Comparison of ENCODE assay signal across 25 cellular contexts in genomic region chr16:46843898-46844642, GRCh38. TPM values are rescaled to one million over a fixed set of nuclear protein-coding genes. Genes with fewer than 3 reads are reported as not detected.
DNase-seq lines count a peak whose midpoint lies in the region; ATAC-seq and TF ChIP-seq lines count a peak whose summit lies in the region.
"Had no signal": no experiment of that assay in that cellular context is flagged by ENCODE, and none has a peak within 500 bp of the region (broad histone marks: within the 10 kb centered on the region; RNA-seq: fewer than 3 reads in every experiment).

No MANE protein-coding gene starts in this region.

- H3K4me1 ChIP-seq in right atrium auricular region (no peaks in the 10 kb centered on the region), mucosa of descending colon (ENCODE audit: low read depth) (no peaks in the 10 kb centered on the region), upper lobe of right lung (no peaks in the 10 kb centered on the region)
- H3K4me1 ChIP-seq: BE2C, prostate gland, tibial artery had no signal

- H3K27ac ChIP-seq in right atrium auricular region (no peak overlapping the region), upper lobe of right lung (no peak overlapping the region)
- H3K27ac ChIP-seq: prostate gland, skin epidermis, tibial artery had no signal

- ATAC-seq in Right ventricle myocardium inferior (peak; percentile 37), mucosa of descending colon (peak; percentile 7), upper lobe of right lung (peak; percentile 84), GM18520 (IDR thresholded peaks at IDR 0.05; ENCODE audit: unreplicated experiment) (no peak)
- ATAC-seq: effector memory CD8-positive, alpha-beta T cell; SK-N-SH treated with all-trans-retinoic acid at 6 μM for 48 hours; WTC11 had no signal

- H3K4me3 ChIP-seq in right atrium auricular region (no peak overlapping the region), mucosa of descending colon (no peak overlapping the region), upper lobe of right lung (no peak overlapping the region)
- H3K4me3 ChIP-seq: prostate gland, skin epidermis, tibial artery had no signal

- H3K9me3 ChIP-seq in right atrium auricular region (peaks cover 0 to 7% of the 10 kb centered on the region in 2 donors), mucosa of descending colon (no peaks in the 10 kb centered on the region), upper lobe of right lung (no peaks in the 10 kb centered on the region)
- H3K9me3 ChIP-seq: BE2C, prostate gland, tibial artery had no signal

- intact Hi-C loops in Right ventricle myocardium inferior (cut with DNase I) (no loop called here), mucosa of descending colon (cut with DNase I, micrococcal nuclease) (no loop called here), upper lobe of right lung (cut with DNase I) (no loop called here)

- H3K27me3 ChIP-seq in right atrium auricular region = no peaks in the 10 kb centered on the region
- peaks cover 12% of the 10 kb centered on the region for H3K27me3 ChIP-seq in upper lobe of right lung

- TF ChIP-seq CTCF in right atrium auricular region (IDR thresholded peaks at IDR 0.05) = no peak
- no peak for TF ChIP-seq CTCF in mucosa of descending colon (IDR thresholded peaks at IDR 0.05)
- TF ChIP-seq CTCF in upper lobe of right lung (IDR thresholded peaks at IDR 0.05) = no peak

- no peaks in the 10 kb centered on the region for H3K36me3 ChIP-seq in right atrium auricular region
- H3K36me3 ChIP-seq in mucosa of descending colon (ENCODE audit: low read depth) = no peaks in the 10 kb centered on the region
- no peaks in the 10 kb centered on the region for H3K36me3 ChIP-seq in upper lobe of right lung
- H3K36me3 ChIP-seq: BE2C, prostate gland, tibial artery had no signal

- DNase-seq in Right ventricle myocardium inferior (ENCODE audit: missing footprints) (no peak), right atrium auricular region (ENCODE audit: low spot score) (no peak), dermis blood vessel endothelial cell (peak; percentile 19), mucosa of descending colon (no peak), upper lobe of right lung (peak; percentile 68), DMS153 (lab: John Stamatoyannopoulos, UW) (no peak), SW 1271 (lab: John Stamatoyannopoulos, UW) (no peak)
- DNase-seq: activated CD4-positive, alpha-beta T cell treated with anti-CD3 and anti-CD28 coated beads, Interleukin-2, amount 50 U/mL, for 4 hours; activated CD8-positive, alpha-beta memory T cell treated with anti-CD3 and anti-CD28 coated beads, Interleukin-2, amount 50 U/mL, for 48 hours; activated naive CD8-positive, alpha-beta T cell treated with anti-CD3 and anti-CD28 coated beads, Interleukin-2, amount 10 ng/mL, durations not matched to agents 7 days and 5 days; BE2C; COR-L47; effector memory CD8-positive, alpha-beta T cell; glutamatergic neuron; NCI-H1048; NCI-H187; NCI-H526; RPMI8226; stimulated activated naive CD4-positive, alpha-beta T cell treated with Interleukin-2 at 50 U/mL for 16 hours; tibial artery had no signal

RNA-seq across cellular contexts. Expression of gene C16orf87, which starts 13.1 kb away (rescaled TPM):
- total RNA-seq in Right ventricle myocardium inferior (13.6 TPM), right atrium auricular region (10 to 100 TPM; 12.0 to 14.1 TPM), dermis blood vessel endothelial cell (10.9 and 11.2 TPM in 2 replicates), mucosa of descending colon (1 to 10 TPM; 5.3 to 8.3 (median 5.4) TPM), upper lobe of right lung (8.2 TPM)

RNA-seq across cellular contexts. Expression of gene GPT2, which starts 40.1 kb away (rescaled TPM):
- 21.9 TPM for total RNA-seq in Right ventricle myocardium inferior
- total RNA-seq in right atrium auricular region = 10 to 100 TPM in 1 of 2 donors, 1 to 10 TPM in 1; 3.7 to 12.1 TPM
- total RNA-seq in dermis blood vessel endothelial cell = 8.2 and 10.4 TPM in 2 replicates
- total RNA-seq in mucosa of descending colon = 10 to 100 TPM in 2 of 3 donors, 1 to 10 TPM in 1; 9.2 to 20.8 (median 10.5) TPM
- 6.2 TPM for total RNA-seq in upper lobe of right lung

Comparison
In these comparisons a context has a peak if more than half of its experiments do, and no peak if none do; other contexts are left out.
1. DNase-seq: peak in dermis blood vessel endothelial cell (single experiment) and upper lobe of right lung (single experiment); none in Right ventricle myocardium inferior (single experiment), right atrium auricular region (single experiment), mucosa of descending colon (0 of 3), DMS153 (single experiment) and SW 1271 (0 of 2).